In the genomic region with DNA sequence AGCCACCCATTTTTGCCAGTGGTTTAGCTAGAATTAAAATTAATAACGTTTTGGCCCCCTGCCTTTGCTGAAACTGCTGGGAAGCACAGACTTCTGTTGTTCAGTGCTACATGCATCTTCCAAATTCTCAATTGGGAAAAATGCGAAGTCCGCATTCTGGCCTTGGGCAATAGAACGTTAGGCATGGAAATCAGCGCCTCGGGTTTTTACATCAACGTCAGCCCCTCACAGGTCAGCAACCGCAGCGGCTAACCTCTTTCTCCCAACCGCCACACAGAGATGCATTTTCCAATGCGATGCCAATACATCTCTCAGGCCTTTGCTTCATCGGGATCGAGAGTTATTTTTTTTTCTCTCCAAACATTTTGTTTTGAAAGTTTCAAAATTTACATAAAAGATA, we compare ENCODE assay signal across 26 cellular contexts.
DNase-seq lines count a peak whose midpoint lies in the region; FAIRE-seq and TF ChIP-seq lines count a peak whose summit lies in the region.
"Had no signal": no experiment of that assay in that cellular context is flagged by ENCODE, and none has a peak within 500 bp of the region (broad histone marks: within the 10 kb centered on the region; RNA-seq: fewer than 3 reads in every experiment).

No MANE protein-coding gene starts in this region.

- H2BK20ac ChIP-seq in H9 (ENCODE audit: low read depth, low read length, poor library complexity, severe bottlenecking) (no peak overlapping the region), H1 (ENCODE audit: low read length) (no peak overlapping the region)

- no peaks in the 10 kb centered on the region for H3K36me3 ChIP-seq in H1 (ENCODE audit: control insufficient read depth in 2 of 4, insufficient read depth in 4 of 4, low read length in 3 of 4)
- H3K36me3 ChIP-seq: BE2C, BLaER1 had no signal

- H2BK15ac ChIP-seq in H9 (ENCODE audit: low read depth, low read length) (no peak overlapping the region), H1 (ENCODE audit: low read length) (no peak overlapping the region)

- H4K8ac ChIP-seq in H9 (replicated peaks; ENCODE audit: insufficient read length, low read depth, low read length) = no peak overlapping the region
- no peak overlapping the region for H4K8ac ChIP-seq in H1 (ENCODE audit: extremely low read depth, insufficient read depth, low read length)

- H3K4me3 Mint-ChIP-seq in H9 = no peak overlapping the region
- H3K4me3 Mint-ChIP-seq: CD14-positive monocyte; CD4-positive, alpha-beta memory T cell; CD4-positive, CD25-positive, alpha-beta regulatory T cell; CD8-positive, alpha-beta memory T cell had no signal

- H4K91ac ChIP-seq in H9 (ENCODE audit: insufficient read length, low read depth, low read length) (no peak overlapping the region), H1 (replicated peaks; ENCODE audit: insufficient read length, low read length) (no peak overlapping the region)

- H3K79me2 ChIP-seq in H9 (ENCODE audit: insufficient read depth, low read length) = no peaks in the 10 kb centered on the region
- H3K79me2 ChIP-seq in H1 (ENCODE audit: control insufficient read depth in 1 of 2, insufficient read depth in 2 of 2, low read length in 2 of 2) = no peaks in the 10 kb centered on the region

- no peak for FAIRE-seq in H1 (lab: Jason Lieb, UNC)
- FAIRE-seq: A204.1, GM12878, GM12892, GM18507 had no signal

- H2AK5ac ChIP-seq in H9 (ENCODE audit: insufficient read length, low read length) = no peak overlapping the region
- no peak overlapping the region for H2AK5ac ChIP-seq in H1 (ENCODE audit: low read depth, low read length)

- H2BK12ac ChIP-seq in H9 (ENCODE audit: insufficient read length, low read depth, low read length) = no peak overlapping the region
- no peak overlapping the region for H2BK12ac ChIP-seq in H1 (ENCODE audit: low read depth, low read length)

- H3K23ac ChIP-seq in H9 (ENCODE audit: insufficient read length, low read depth, low read length) (no peak overlapping the region), H1 (ENCODE audit: insufficient read length) (no peak overlapping the region)

- H3K23me2 ChIP-seq in H9 (ENCODE audit: insufficient read length, low read depth, low read length, poor library complexity, severe bottlenecking) (no peaks in the 10 kb centered on the region), H1 (ENCODE audit: low read depth, low read length) (no peaks in the 10 kb centered on the region)

- H3K79me1 ChIP-seq in H9 (ENCODE audit: insufficient read depth, low read depth, low read length, poor library complexity, severe bottlenecking) (no peaks in the 10 kb centered on the region), H1 (ENCODE audit: low read depth, low read length) (no peaks in the 10 kb centered on the region)

- no peak overlapping the region for H3K4ac ChIP-seq in H9 (ENCODE audit: low read depth, low read length)
- H3K4ac ChIP-seq in H1 (replicated peaks; ENCODE audit: insufficient read length, low read depth, low read length) = no peak overlapping the region

- H3T11ph ChIP-seq in H9 (ENCODE audit: low read length) = no peak overlapping the region

- POLR2A ChIA-PET in H1 (lab: Charles Lee; ENCODE audit: partially characterized antibody) = no interaction called here

- no peaks in the 10 kb centered on the region for H3K27me3 ChIP-seq in H9 (ENCODE audit: insufficient read depth, low read length)
- H3K27me3 ChIP-seq in H1 (replicated peaks in 1 of 4; ENCODE audit: control insufficient read depth in 3 of 4, extremely low read depth in 1 of 4, insufficient read depth in 3 of 4, low read length in 3 of 4) = no peaks in the 10 kb centered on the region
- H3K27me3 ChIP-seq: BE2C, BLaER1 had no signal

- H3K4me2 ChIP-seq in H9 (ENCODE audit: insufficient read depth, insufficient read length, low read length) (no peak overlapping the region), H1 (ENCODE audit: insufficient read depth in 1 of 2, low read depth in 2 of 2, low read length in 2 of 2) (no peak overlapping the region)
- H3K4me2 ChIP-seq: BLaER1 had no signal

- H3K4me3 ChIP-seq in H1 (ENCODE audit: extremely low read depth in 1 of 4, insufficient read depth in 2 of 4, low read depth in 3 of 4, low read length in 4 of 4) = no peak overlapping the region
- H3K4me3 ChIP-seq: BLaER1, GM12878 had no signal

- H4K5ac ChIP-seq in H9 (ENCODE audit: insufficient read length, low read depth, low read length) (no peak overlapping the region), H1 (ENCODE audit: insufficient read length, low read depth, low read length) (no peak overlapping the region)

- H3K4me1 Mint-ChIP-seq in H9 = no peaks in the 10 kb centered on the region; a peak in 1 of 4 replicates
- H3K4me1 Mint-ChIP-seq: CD14-positive monocyte; CD4-positive, alpha-beta memory T cell; CD4-positive, CD25-positive, alpha-beta regulatory T cell; CD8-positive, alpha-beta memory T cell had no signal

- no peaks in the 10 kb centered on the region; the same call in 1 of the 2 replicates for H3K27me3 Mint-ChIP-seq in H9 (ENCODE audit: low read depth)
- H3K27me3 Mint-ChIP-seq: CD4-positive, CD25-positive, alpha-beta regulatory T cell; CD8-positive, alpha-beta memory T cell had no signal

- CTCF ChIA-PET in H1 (lab: Charles Lee; ENCODE audit: partially characterized antibody) = no interaction called here

- no peak overlapping the region for H3K27ac ChIP-seq in H9 (ENCODE audit: insufficient read length, low read depth, low read length)
- no peak overlapping the region for H3K27ac ChIP-seq in H1 (ENCODE audit: low read depth, low read length)
- H3K27ac ChIP-seq: BLaER1 had no signal

- no peaks in the 10 kb centered on the region for H3K4me1 ChIP-seq in H9 (ENCODE audit: insufficient read depth, low read length)
- no peaks in the 10 kb centered on the region for H3K4me1 ChIP-seq in H1 (replicated peaks in 1 of 4; ENCODE audit: control insufficient read depth in 3 of 4, insufficient read depth in 4 of 4, low read length in 3 of 4)
- H3K4me1 ChIP-seq: BE2C had no signal

- no peak for DNase-seq in H9
- no peak for DNase-seq in H1 (ENCODE audit: low read depth in 1 of 2, low spot score in 2 of 2)
- DNase-seq in cerebellum (ENCODE audit: low spot score) = no peak
- DNase-seq in HuH-7.5 (ENCODE audit: low spot score) = no peak
- DNase-seq in stimulated activated CD8-positive, alpha-beta memory T cell treated with anti-CD3 and anti-CD28 coated beads, Interleukin-4, amount 100 ng/mL, for 48 hours = no peak
- DNase-seq: 8988T; ACHN; BE2C; C1 segment of cervical spinal cord; CD4-positive, alpha-beta memory T cell; CD4-positive, CD25-positive, alpha-beta regulatory T cell; CD8-positive, alpha-beta memory T cell; COR-L47; DMS 273 treated with DMSO at 0.1 percent for 48 hours; DMS153; DMS53; DMS79; DND-41; EL; GDM1 had no signal

- H3K27ac Mint-ChIP-seq in H9 = no peak overlapping the region
- H3K27ac Mint-ChIP-seq: CD4-positive, alpha-beta memory T cell; CD4-positive, CD25-positive, alpha-beta regulatory T cell; CD8-positive, alpha-beta memory T cell had no signal

- no peak for TF ChIP-seq POLR2A in H1 (IDR thresholded peaks at IDR 0.05; ENCODE audit: control extremely low read depth in 1 of 2, low read depth in 2 of 2, low read length in 2 of 2)

- H4K20me1 ChIP-seq in H9 (ENCODE audit: control insufficient read depth, insufficient read depth, insufficient read length) (no peaks in the 10 kb centered on the region), H1 (replicated peaks in 1 of 2; ENCODE audit: control insufficient read depth in 1 of 2, insufficient read depth in 2 of 2, low read length in 2 of 2) (no peaks in the 10 kb centered on the region)
- H4K20me1 ChIP-seq: BLaER1 had no signal

- H3K9me3 ChIP-seq in H9 (ENCODE audit: control insufficient read depth, low read depth, low read length) = no peaks in the 10 kb centered on the region
- no peaks in the 10 kb centered on the region for H3K9me3 ChIP-seq in H1 (ENCODE audit: insufficient read depth in 2 of 2, low read depth in 1 of 2, low read length in 1 of 2)
- H3K9me3 ChIP-seq: BE2C, BLaER1 had no signal

- H2AFZ ChIP-seq in H9 (ENCODE audit: low read length) = peak overlapping the region; percentile 42
- 0 out of 2 replicates have a peak overlapping the region, but pooled peaks have one; percentile 3 for H2AFZ ChIP-seq in H1 (ENCODE audit: low read length)

- H3K56ac ChIP-seq in H9 (ENCODE audit: insufficient read length, low read depth, low read length) (no peak overlapping the region), H1 (replicated peaks; ENCODE audit: insufficient read length, low read depth, low read length) (no peak overlapping the region)

- TF ChIP-seq RAD21 in H1 (IDR thresholded peaks at IDR 0.05 in 1 of 2, conservative IDR thresholded peaks at IDR 0.05 in 1 of 2; ENCODE audit: low read depth in 2 of 2, low read length in 2 of 2) = no peak

- H3K36me3 Mint-ChIP-seq in H9 (ENCODE audit: insufficient read depth in 1 of 3, low read depth in 3 of 3) = no peaks in the 10 kb centered on the region
- H3K36me3 Mint-ChIP-seq: CD14-positive monocyte; CD4-positive, alpha-beta memory T cell; CD4-positive, CD25-positive, alpha-beta regulatory T cell; CD8-positive, alpha-beta memory T cell had no signal

- no peak for TF ChIP-seq CTCF in H9 (conservative IDR thresholded peaks at IDR 0.05)
- TF ChIP-seq CTCF in H1 (IDR thresholded peaks at IDR 0.05; ENCODE audit: control extremely low read depth in 1 of 3, insufficient read depth in 1 of 3, low read depth in 1 of 3, low read length in 3 of 3) = no peak

- no peaks in the 10 kb centered on the region for H3K9me3 Mint-ChIP-seq in H9
- H3K9me3 Mint-ChIP-seq: CD4-positive, alpha-beta memory T cell had no signal

- no peak overlapping the region for H3K9ac ChIP-seq in H9 (ENCODE audit: extremely low read depth, insufficient read length, low read length)
- no peak overlapping the region for H3K9ac ChIP-seq in H1 (replicated peaks in 1 of 4; ENCODE audit: extremely low read depth in 1 of 4, low read depth in 3 of 4, low read length in 3 of 4)
- H3K9ac ChIP-seq: BLaER1 had no signal

- no peak for TF ChIP-seq EP300 in H1 (IDR thresholded peaks at IDR 0.05; ENCODE audit: borderline replicate concordance in 1 of 2, low read depth in 2 of 2, low read length in 2 of 2)

- no CpG with 5 or more reads among the region's 13 CpGs for WGBS in H9 (ENCODE audit: extremely low coverage, insufficient read length, low lambda C conversion rate)
- WGBS in H1 (ENCODE audit: extremely low coverage in 1 of 2, insufficient coverage in 1 of 2, insufficient read length in 1 of 2, insufficient replicate concordance in 2 of 2, low coverage in 1 of 2, low lambda C conversion rate in 2 of 2, missing lambda C conversion rate in 1 of 2), 2 experiments = 90% methylated on average over 13 of the region's 13 CpGs; no CpG with 5 or more reads in 1 of the 2 experiments

- no peak overlapping the region for H2BK120ac ChIP-seq in H9 (ENCODE audit: low read depth, low read length, poor library complexity, severe bottlenecking)
- H2BK120ac ChIP-seq in H1 (replicated peaks; ENCODE audit: low read depth, low read length) = no peak overlapping the region

- no peak overlapping the region for H3K14ac ChIP-seq in H9 (ENCODE audit: insufficient read depth, low read length)
- no peak overlapping the region for H3K14ac ChIP-seq in H1 (ENCODE audit: insufficient read length)

- H3K18ac ChIP-seq in H9 (ENCODE audit: insufficient read length, low read depth, low read length) = no peak overlapping the region
- H3K18ac ChIP-seq in H1 (ENCODE audit: extremely low read depth, low read length) = no peak overlapping the region

- H2BK5ac ChIP-seq in H9 (ENCODE audit: insufficient read length, low read length) = no peak overlapping the region
- no peak overlapping the region for H2BK5ac ChIP-seq in H1 (ENCODE audit: low read depth, low read length)
